ENCODE assay signal across 8 cellular contexts in the genomic region with DNA sequence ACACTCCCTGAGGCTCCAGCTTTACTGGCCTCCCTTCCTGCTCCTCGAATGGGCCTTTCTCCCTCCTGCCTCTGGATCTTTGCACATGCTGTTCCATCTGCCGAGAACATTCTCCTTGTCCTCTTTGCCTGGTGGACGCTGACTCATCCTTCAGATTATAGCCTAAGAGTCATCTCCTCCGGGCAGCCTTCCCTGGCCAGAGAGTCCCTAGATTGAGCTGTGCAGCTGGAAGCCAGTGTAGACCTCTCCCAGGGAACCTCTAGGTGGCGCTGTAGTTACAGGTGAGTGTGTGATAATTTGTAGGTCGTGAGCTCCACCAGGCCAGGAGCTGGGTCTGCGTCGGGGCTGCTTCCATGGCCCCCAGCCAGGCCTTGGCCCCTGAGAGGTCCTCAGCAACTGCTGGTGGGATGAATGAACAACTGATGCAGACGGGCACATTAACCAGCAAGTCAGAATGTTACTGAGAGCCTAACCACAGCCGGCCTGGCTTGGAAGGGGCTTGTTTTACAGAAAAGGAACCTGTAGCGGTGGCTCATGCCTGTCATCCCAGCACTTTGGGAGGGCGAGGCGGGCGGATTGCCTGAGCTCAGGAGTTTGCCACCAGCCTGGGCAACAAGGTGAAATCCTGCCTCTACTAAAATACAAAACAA. TPM values are rescaled to one million over a fixed set of nuclear protein-coding genes. Genes with fewer than 3 reads are reported as not detected.
A peak's percentile ranks its signal among the peaks of the same experiment; 100 is the strongest.
DNase-seq lines count a peak whose midpoint lies in the region; ATAC-seq and TF ChIP-seq lines count a peak whose summit lies in the region.

No MANE protein-coding gene starts in this region.

- BruUV-seq in PC-3 (replicated peaks; lab: Mats Ljungman, UMichigan), result no TSS peak

- no peaks in the 10 kb centered on the region for H3F3A ChIP-seq in PC-3 (ENCODE audit: low read length, unreplicated experiment)

- H2AFZ ChIP-seq in PC-3 (ENCODE audit: low read length), result no peak overlapping the region

- H3K36me3 ChIP-seq in PC-3 (ENCODE audit: low read depth, low read length), result no peaks in the 10 kb centered on the region

- no peak overlapping the region for H3K27ac Mint-ChIP-seq in activated T-helper 1 cell treated with anti-CD3 and anti-CD28 coated beads, Interleukin-12 subunit alpha, Interleukin-12 subunit beta, Interleukin-2, Interleukin-4 antibody, amounts not matched to agents 30 ng/mL and 10 ng/mL and 1 ng/mL, durations not matched to agents 14 hours and 24 hours and 36 hours

- TF ChIP-seq CTCF in PC-3 (conservative IDR thresholded peaks at IDR 0.05; ENCODE audit: low read depth, low read length), result peak; percentile 73

- H3K36me3 Mint-ChIP-seq in activated T-helper 1 cell treated with anti-CD3 and anti-CD28 coated beads, Interleukin-12 subunit alpha, Interleukin-12 subunit beta, Interleukin-2, Interleukin-4 antibody, amounts not matched to agents 30 ng/mL and 10 ng/mL and 1 ng/mL, durations not matched to agents 14 hours and 24 hours and 36 hours (ENCODE audit: low read depth), result no peaks in the 10 kb centered on the region

- H3K4me2 ChIP-seq in PC-3 (ENCODE audit: low read length), result no peak overlapping the region

- H3K27ac ChIP-seq in PC-3 (ENCODE audit: low read length), result no peak overlapping the region

- CTCF ChIA-PET in PC-3 (lab: Charles Lee), result interaction anchor here (0.7 to 1.1 kb wide), 5 partner anchors 14 to 63 kb away, joined by 3 to 10 read pairs (median 6); no protein-coding TSS in a partner anchor

- ATAC-seq in PC-3 (peak; percentile 94), sciatic nerve (no peak), GM21447 (IDR thresholded peaks at IDR 0.05; ENCODE audit: unreplicated experiment) (no peak), GM21515 (IDR thresholded peaks at IDR 0.05; ENCODE audit: unreplicated experiment) (no peak)

- no peaks in the 10 kb centered on the region for H3K9me3 ChIP-seq in PC-3 (ENCODE audit: low read length)

- no peaks in the 10 kb centered on the region for H3K4me1 Mint-ChIP-seq in activated T-helper 1 cell treated with anti-CD3 and anti-CD28 coated beads, Interleukin-12 subunit alpha, Interleukin-12 subunit beta, Interleukin-2, Interleukin-4 antibody, amounts not matched to agents 30 ng/mL and 10 ng/mL and 1 ng/mL, durations not matched to agents 14 hours and 24 hours and 36 hours (ENCODE audit: low read depth)

- no peak overlapping the region for H3K9ac ChIP-seq in PC-3 (ENCODE audit: low read length)

- no peak overlapping the region for H3K4me3 Mint-ChIP-seq in activated T-helper 1 cell treated with anti-CD3 and anti-CD28 coated beads, Interleukin-12 subunit alpha, Interleukin-12 subunit beta, Interleukin-2, Interleukin-4 antibody, amounts not matched to agents 30 ng/mL and 10 ng/mL and 1 ng/mL, durations not matched to agents 14 hours and 24 hours and 36 hours

- no peaks in the 10 kb centered on the region for H3K27me3 ChIP-seq in PC-3 (ENCODE audit: low read length)

- peaks cover 3% of the 10 kb centered on the region for H3K27me3 Mint-ChIP-seq in activated T-helper 1 cell treated with anti-CD3 and anti-CD28 coated beads, Interleukin-12 subunit alpha, Interleukin-12 subunit beta, Interleukin-2, Interleukin-4 antibody, amounts not matched to agents 30 ng/mL and 10 ng/mL and 1 ng/mL, durations not matched to agents 14 hours and 24 hours and 36 hours (ENCODE audit: insufficient read depth)

- POLR2A ChIA-PET in PC-3 (lab: Charles Lee; ENCODE audit: unreplicated experiment), result no interaction called here

- intact Hi-C loops in PC-3 (cut with micrococcal nuclease) (no loop called here), sciatic nerve (cut with DNase I) (no loop called here)
- intact Hi-C loops in activated T-helper 1 cell treated with anti-CD3 and anti-CD28 coated beads, Interleukin-12 subunit alpha, Interleukin-12 subunit beta, Interleukin-2, Interleukin-4 antibody, amounts not matched to agents 30 ng/mL and 10 ng/mL and 1 ng/mL, durations not matched to agents 14 hours and 24 hours and 36 hours (cut with micrococcal nuclease), result loop anchor here (1.0 to 10.0 kb wide), 3 partner anchors 63 to 743 kb away; no protein-coding TSS in a partner anchor

- H3K4me1 ChIP-seq in PC-3 (ENCODE audit: insufficient read depth, low read length), result no peaks in the 10 kb centered on the region

- no peaks in the 10 kb centered on the region for H3K79me2 ChIP-seq in PC-3 (ENCODE audit: low read length)

- no peak overlapping the region for H3K4me3 ChIP-seq in PC-3 (ENCODE audit: low read length)

- no peaks in the 10 kb centered on the region for H3K9me3 Mint-ChIP-seq in activated T-helper 1 cell treated with anti-CD3 and anti-CD28 coated beads, Interleukin-12 subunit alpha, Interleukin-12 subunit beta, Interleukin-2, Interleukin-4 antibody, amounts not matched to agents 30 ng/mL and 10 ng/mL and 1 ng/mL, durations not matched to agents 14 hours and 24 hours and 36 hours

- DNase-seq in DMS79 (lab: John Stamatoyannopoulos, UW), result peak; percentile 27
- peak; percentile 83 for DNase-seq in HuH-7.5 (ENCODE audit: low spot score)
- DNase-seq in PC-3, result peak; percentile 80
- DNase-seq in activated T-helper 1 cell treated with anti-CD3 and anti-CD28 coated beads, Interleukin-12 subunit alpha, Interleukin-12 subunit beta, Interleukin-2, Interleukin-4 antibody, amounts not matched to agents 30 ng/mL and 10 ng/mL and 1 ng/mL, durations not matched to agents 14 hours and 24 hours and 36 hours (ENCODE audit: low spot score), result peak; percentile 23
- DNase-seq in foreskin melanocyte, result peak; percentile 18
- peak; percentile 53 for DNase-seq in sciatic nerve (ENCODE audit: low spot score)

- H3K9me2 ChIP-seq in PC-3 (replicated peaks; ENCODE audit: low read length), result no peaks in the 10 kb centered on the region

- no peaks in the 10 kb centered on the region for H4K20me1 ChIP-seq in PC-3 (ENCODE audit: low read length)

RNA-seq across cellular contexts. Expression of gene PNPLA5, which starts 8.7 kb away (rescaled TPM):
- total RNA-seq in PC-3 (2014; rRNA removed) (not detected in 2 replicates), sciatic nerve (not detected)
- not detected in 2 replicates for total RNA-seq in activated T-helper 1 cell treated with anti-CD3 and anti-CD28 coated beads, Interleukin-12 subunit alpha, Interleukin-12 subunit beta, Interleukin-2, Interleukin-4 antibody, amounts not matched to agents 30 ng/mL and 10 ng/mL and 1 ng/mL, durations not matched to agents 14 hours and 24 hours and 36 hours

RNA-seq across cellular contexts. Expression of gene SULT4A1, which starts 20.8 kb away (rescaled TPM):
- total RNA-seq in PC-3 (2014; rRNA removed) (not detected in 2 replicates), sciatic nerve (0.27 TPM)
- not detected in 2 replicates for total RNA-seq in activated T-helper 1 cell treated with anti-CD3 and anti-CD28 coated beads, Interleukin-12 subunit alpha, Interleukin-12 subunit beta, Interleukin-2, Interleukin-4 antibody, amounts not matched to agents 30 ng/mL and 10 ng/mL and 1 ng/mL, durations not matched to agents 14 hours and 24 hours and 36 hours

RNA-seq across cellular contexts. Expression of gene PNPLA3, which starts 40.5 kb away (rescaled TPM):
- total RNA-seq in PC-3 (2014; rRNA removed), result 0.29 and 0.36 TPM in 2 replicates
- 0.86 and 1.6 TPM in 2 replicates for total RNA-seq in activated T-helper 1 cell treated with anti-CD3 and anti-CD28 coated beads, Interleukin-12 subunit alpha, Interleukin-12 subunit beta, Interleukin-2, Interleukin-4 antibody, amounts not matched to agents 30 ng/mL and 10 ng/mL and 1 ng/mL, durations not matched to agents 14 hours and 24 hours and 36 hours
- total RNA-seq in sciatic nerve, result 7.8 TPM

Comparison
In these comparisons a context has a peak if more than half of its experiments do, and no peak if none do; other contexts are left out.
1. DNase-seq: peak in every context shown above with its lines; median percentile 83 in HuH-7.5; 80 in PC-3; 53 in sciatic nerve; 27 in DMS79; 23 in activated T-helper 1 cell treated with anti-CD3 and anti-CD28 coated beads, Interleukin-12 subunit alpha, Interleukin-12 subunit beta, Interleukin-2, Interleukin-4 antibody, amounts not matched to agents 30 ng/mL and 10 ng/mL and 1 ng/mL, durations not matched to agents 14 hours and 24 hours and 36 hours; 18 in foreskin melanocyte.